Comparison of ENCODE assay signal across 1 cellular context in genomic region chr5:115262066-115262404, GRCh38.
TF ChIP-seq lines count a peak whose summit lies in the region.

No MANE protein-coding gene starts in this region.

TF ChIP-seq in K562, 482 proteins besides CTCF, POLR2A, EP300 and RAD21 (continued from another document):
- TF ChIP-seq ZNF395 (CRISPR knock-in tag; IDR thresholded peaks at IDR 0.05) (no peak), GATAD2B (IDR thresholded peaks at IDR 0.05; ENCODE audit: borderline replicate concordance) (0 out of 2 replicates have a peak, but pooled peaks have one; percentile 9)
TF ChIP-seq in K562: peak in this region for 4.
